8 cellular contexts compared by ENCODE assay signal in genomic region chrX:111041018-111041462, GRCh38. TPM values are rescaled to one million over a fixed set of nuclear protein-coding genes. Genes with fewer than 3 reads are reported as not detected.
DNase-seq lines count a peak whose midpoint lies in the region; ATAC-seq and TF ChIP-seq lines count a peak whose summit lies in the region.

No MANE protein-coding gene starts in this region.

- TF ChIP-seq POLR2A in gastrocnemius medialis (IDR thresholded peaks at IDR 0.05), result no peak

- H3K9me3 ChIP-seq in gastrocnemius medialis (no peaks in the 10 kb centered on the region), ascending aorta (no peaks in the 10 kb centered on the region)

- no peak overlapping the region for H3K27ac ChIP-seq in gastrocnemius medialis
- H3K27ac ChIP-seq in ascending aorta, result no peak overlapping the region

- peaks cover 0 to 3% (median 0%) of the 10 kb centered on the region in 3 donors for H3K27me3 ChIP-seq in gastrocnemius medialis
- no peaks in the 10 kb centered on the region for H3K27me3 ChIP-seq in ascending aorta

- H3K4me1 ChIP-seq in gastrocnemius medialis (no peaks in the 10 kb centered on the region), ascending aorta (no peaks in the 10 kb centered on the region)

- no peak for TF ChIP-seq CTCF in AG10803 (conservative IDR thresholded peaks at IDR 0.05; ENCODE audit: low read length)
- no peak for TF ChIP-seq CTCF in fibroblast of the aortic adventitia (IDR thresholded peaks at IDR 0.05; ENCODE audit: insufficient read depth, low read length)
- no peak for TF ChIP-seq CTCF in gastrocnemius medialis (IDR thresholded peaks at IDR 0.05 in 4 of 5, conservative IDR thresholded peaks at IDR 0.05 in 1 of 5)
- TF ChIP-seq CTCF in ascending aorta (IDR thresholded peaks at IDR 0.05), result no peak

- in situ Hi-C loops in gastrocnemius medialis (cut with MboI; ENCODE audit: low sequenced_read_pairs in 4 of 4), result no loop called here

- H3K36me3 ChIP-seq in gastrocnemius medialis (no peaks in the 10 kb centered on the region), ascending aorta (no peaks in the 10 kb centered on the region)

- H3K4me3 ChIP-seq in AG10803 (ENCODE audit: low read length), result no peak overlapping the region
- H3K4me3 ChIP-seq in fibroblast of the aortic adventitia (ENCODE audit: low read depth, low read length), result no peak overlapping the region
- no peak overlapping the region for H3K4me3 ChIP-seq in gastrocnemius medialis
- no peak overlapping the region for H3K4me3 ChIP-seq in ascending aorta

- ATAC-seq in GM21619 (IDR thresholded peaks at IDR 0.05; ENCODE audit: unreplicated experiment) (peak; percentile 62), gastrocnemius medialis (no peak)

- peak; percentile 92 for DNase-seq in AG10803 (ENCODE audit: low read depth)
- DNase-seq in NOMO-1 treated with DMSO at 0.1 percent for 48 hours (lab: John Stamatoyannopoulos, UW; ENCODE audit: unreplicated experiment), result peak; percentile 72
- DNase-seq in fibroblast of the aortic adventitia (ENCODE audit: low read depth), result peak; percentile 89
- no peak for DNase-seq in mesenteric fat pad (ENCODE audit: low spot score)
- no peak for DNase-seq in gastrocnemius medialis
- no peak for DNase-seq in NCI-H2171 (lab: John Stamatoyannopoulos, UW)
- DNase-seq in ascending aorta (ENCODE audit: low spot score in 2 of 2), result no peak

- intact Hi-C loops in gastrocnemius medialis (cut with DNase I; ENCODE audit: low total_unique reads) (no loop called here), ascending aorta (cut with DNase I) (no loop called here)

RNA-seq across cellular contexts. Expression of gene PAK3, which starts 55.0 kb away (rescaled TPM):
- 0.90 and 3.7 TPM in 2 replicates for total RNA-seq in fibroblast of the aortic adventitia (ENCODE audit: low replicate concordance)
- 1.3 TPM for total RNA-seq in mesenteric fat pad
- under 1 TPM in 3 of 4 donors, not detected in 1; 0.10 to 0.29 (median 0.26) TPM for total RNA-seq in gastrocnemius medialis
- total RNA-seq in ascending aorta, result 0.64 TPM

Comparison
In these comparisons a context has a peak if more than half of its experiments do, and no peak if none do; other contexts are left out.
1. DNase-seq: peak in AG10803 (single experiment), NOMO-1 treated with DMSO at 0.1 percent for 48 hours (single experiment) and fibroblast of the aortic adventitia (single experiment); none in mesenteric fat pad (single experiment), gastrocnemius medialis (0 of 2), NCI-H2171 (single experiment) and ascending aorta (0 of 2).